In genomic region chr12:63862187-63863107, GRCh38 we compare ENCODE assay signal across 10 cellular contexts. TPM values are rescaled to one million over a fixed set of nuclear protein-coding genes. Genes with fewer than 3 reads are reported as not detected.
DNase-seq lines count a peak whose midpoint lies in the region; FAIRE-seq and TF ChIP-seq lines count a peak whose summit lies in the region.
"Had no signal": no experiment of that assay in that cellular context is flagged by ENCODE, and none has a peak within 500 bp of the region (broad histone marks: within the 10 kb centered on the region; RNA-seq: fewer than 3 reads in every experiment).

No MANE protein-coding gene starts in this region.

- H3K23ac ChIP-seq in H1 (ENCODE audit: insufficient read length) = no peak overlapping the region

- intact Hi-C loops in ovary (cut with DNase I) = no loop called here

- H3K4me3 ChIP-seq in MG63 = no peak overlapping the region
- H3K4me3 ChIP-seq in H1 (ENCODE audit: extremely low read depth in 1 of 4, insufficient read depth in 2 of 4, low read depth in 3 of 4, low read length in 4 of 4) = no peak overlapping the region
- H3K4me3 ChIP-seq in ovary = no peak overlapping the region
- H3K4me3 ChIP-seq: BLaER1 treated with 17β-estradiol and CSF1 and Interleukin-3, amounts not matched to agents 10 nM and 100 nM had no signal

- CTCF ChIA-PET in H1 (lab: Charles Lee; ENCODE audit: partially characterized antibody) = no interaction called here

- TF ChIP-seq CTCF in H1 (IDR thresholded peaks at IDR 0.05; ENCODE audit: control extremely low read depth in 1 of 3, insufficient read depth in 1 of 3, low read depth in 1 of 3, low read length in 3 of 3) = no peak
- no peak for TF ChIP-seq CTCF in ovary (IDR thresholded peaks at IDR 0.05)

- H4K5ac ChIP-seq in H1 (ENCODE audit: insufficient read length, low read depth, low read length) = no peak overlapping the region

- WGBS in H1 (ENCODE audit: extremely low coverage in 1 of 2, insufficient coverage in 1 of 2, insufficient read length in 1 of 2, insufficient replicate concordance in 2 of 2, low coverage in 1 of 2, low lambda C conversion rate in 2 of 2, missing lambda C conversion rate in 1 of 2), 2 experiments = 73% methylated on average over 7 of the region's 7 CpGs; no CpG with 5 or more reads in 1 of the 2 experiments
- 77 to 85% (median 83%) methylated on average over 7 of the region's 7 CpGs for WGBS in ovary, 3 donors

- H3K4me1 ChIP-seq in H1 (replicated peaks in 1 of 4; ENCODE audit: control insufficient read depth in 3 of 4, insufficient read depth in 4 of 4, low read length in 3 of 4) (peaks cover 1 to 16% (median 10%) of the 10 kb centered on the region in 4 experiments; a peak in 5 of 7 replicates), ovary (ENCODE audit: insufficient read depth) (peaks cover 3% of the 10 kb centered on the region)
- H3K4me1 ChIP-seq: BLaER1 treated with 17β-estradiol and CSF1 and Interleukin-3, amounts not matched to agents 10 nM and 100 nM had no signal

- TF ChIP-seq EP300 in H1 (IDR thresholded peaks at IDR 0.05; ENCODE audit: borderline replicate concordance in 1 of 2, low read depth in 2 of 2, low read length in 2 of 2) = no peak
- TF ChIP-seq EP300 in ovary (IDR thresholded peaks at IDR 0.05) = no peak

- FAIRE-seq in H1 (lab: Jason Lieb, UNC) = peak; percentile 32

- no peak overlapping the region for H3K18ac ChIP-seq in H1 (ENCODE audit: extremely low read depth, low read length)

- no peak overlapping the region for H2BK12ac ChIP-seq in H1 (ENCODE audit: low read depth, low read length)

- peak; percentile 21 for DNase-seq in AG08396 (ENCODE audit: low spot score)
- DNase-seq in MG63 = peak; percentile 63
- no peak for DNase-seq in H1 (ENCODE audit: low read depth in 1 of 2, low spot score in 2 of 2)
- DNase-seq in mucosa of gallbladder (ENCODE audit: low spot score) = peak; percentile 89
- DNase-seq in stimulated activated CD4-positive, alpha-beta T cell treated with anti-CD3 and anti-CD28 coated beads, Interleukin-1b, Interleukin-23, amount 100 ng/mL, for 48 hours = no peak
- no peak for DNase-seq in COLO829 (ENCODE audit: low spot score)
- no peak for DNase-seq in SKM-1 treated with dmso at 0.1 percent for 144 hours (lab: John Stamatoyannopoulos, UW; ENCODE audit: unreplicated experiment)
- no peak for DNase-seq in ovary
- DNase-seq: activated naive CD4-positive, alpha-beta T cell had no signal

- H3K36me3 ChIP-seq in MG63 (0 out of 2 replicates have a peak, but pooled peaks cover 2% of the 10 kb centered on the region), H1 (ENCODE audit: control insufficient read depth in 2 of 4, insufficient read depth in 4 of 4, low read length in 3 of 4) (no peaks in the 10 kb centered on the region), ovary (no peaks in the 10 kb centered on the region)
- H3K36me3 ChIP-seq: BLaER1 treated with 17β-estradiol and CSF1 and Interleukin-3, amounts not matched to agents 10 nM and 100 nM had no signal

- no peak overlapping the region for H4K91ac ChIP-seq in H1 (replicated peaks; ENCODE audit: insufficient read length, low read length)

- no peak overlapping the region for H2BK15ac ChIP-seq in H1 (ENCODE audit: low read length)

- no peaks in the 10 kb centered on the region for H4K20me1 ChIP-seq in H1 (replicated peaks in 1 of 2; ENCODE audit: control insufficient read depth in 1 of 2, insufficient read depth in 2 of 2, low read length in 2 of 2)
- H4K20me1 ChIP-seq: BLaER1 treated with 17β-estradiol and CSF1 and Interleukin-3, amounts not matched to agents 10 nM and 100 nM had no signal

- H2BK20ac ChIP-seq in H1 (ENCODE audit: low read length) = no peak overlapping the region

- H3K9ac ChIP-seq in H1 (replicated peaks in 1 of 4; ENCODE audit: extremely low read depth in 1 of 4, low read depth in 3 of 4, low read length in 3 of 4) = no peak overlapping the region
- H3K9ac ChIP-seq: BLaER1 treated with 17β-estradiol and CSF1 and Interleukin-3, amounts not matched to agents 10 nM and 100 nM had no signal

- POLR2A ChIA-PET in H1 (lab: Charles Lee; ENCODE audit: partially characterized antibody) = interaction anchor here (1.2 kb wide), 1 partner anchor 9 kb away, joined by 4 read pairs; no protein-coding TSS in a partner anchor

- no peak for TF ChIP-seq RAD21 in H1 (IDR thresholded peaks at IDR 0.05 in 1 of 2, conservative IDR thresholded peaks at IDR 0.05 in 1 of 2; ENCODE audit: low read depth in 2 of 2, low read length in 2 of 2)

- H3K27ac ChIP-seq in H1 (ENCODE audit: low read depth, low read length) = no peak overlapping the region
- no peak overlapping the region for H3K27ac ChIP-seq in ovary
- H3K27ac ChIP-seq: BLaER1 treated with 17β-estradiol and CSF1 and Interleukin-3, amounts not matched to agents 10 nM and 100 nM had no signal

- no peaks in the 10 kb centered on the region for H3K79me1 ChIP-seq in H1 (ENCODE audit: low read depth, low read length)

- no peaks in the 10 kb centered on the region; the same call in 1 of the 2 replicates for H3K23me2 ChIP-seq in H1 (ENCODE audit: low read depth, low read length)

- no peak overlapping the region for H2AK5ac ChIP-seq in H1 (ENCODE audit: low read depth, low read length)

- no peak overlapping the region for H3K4ac ChIP-seq in H1 (replicated peaks; ENCODE audit: insufficient read length, low read depth, low read length)

- no peak overlapping the region for H3K56ac ChIP-seq in H1 (replicated peaks; ENCODE audit: insufficient read length, low read depth, low read length)

- H4K8ac ChIP-seq in H1 (ENCODE audit: extremely low read depth, insufficient read depth, low read length) = no peak overlapping the region

- TF ChIP-seq POLR2A in H1 (IDR thresholded peaks at IDR 0.05; ENCODE audit: control extremely low read depth in 1 of 2, low read depth in 2 of 2, low read length in 2 of 2) (no peak), ovary (IDR thresholded peaks at IDR 0.05) (no peak)

- no peak overlapping the region for H2BK5ac ChIP-seq in H1 (ENCODE audit: low read depth, low read length)

- no peak overlapping the region for H2AFZ ChIP-seq in H1 (ENCODE audit: low read length)

- H3K79me2 ChIP-seq in H1 (ENCODE audit: control insufficient read depth in 1 of 2, insufficient read depth in 2 of 2, low read length in 2 of 2) = no peaks in the 10 kb centered on the region; a peak in 1 of 4 replicates

- no peak overlapping the region for H2BK120ac ChIP-seq in H1 (replicated peaks; ENCODE audit: low read depth, low read length)

- H3K9me3 ChIP-seq in MG63 (no peaks in the 10 kb centered on the region), H1 (ENCODE audit: insufficient read depth in 2 of 2, low read depth in 1 of 2, low read length in 1 of 2) (no peaks in the 10 kb centered on the region), ovary (no peaks in the 10 kb centered on the region)
- H3K9me3 ChIP-seq: BLaER1 treated with 17β-estradiol and CSF1 and Interleukin-3, amounts not matched to agents 10 nM and 100 nM had no signal

- H3K27me3 ChIP-seq in MG63 = no peaks in the 10 kb centered on the region
- no peaks in the 10 kb centered on the region for H3K27me3 ChIP-seq in H1 (replicated peaks in 1 of 4; ENCODE audit: control insufficient read depth in 3 of 4, extremely low read depth in 1 of 4, insufficient read depth in 3 of 4, low read length in 3 of 4)
- no peaks in the 10 kb centered on the region for H3K27me3 ChIP-seq in ovary
- H3K27me3 ChIP-seq: BLaER1 treated with 17β-estradiol and CSF1 and Interleukin-3, amounts not matched to agents 10 nM and 100 nM had no signal

- peak overlapping the region in 1 of 2 experiments; percentile 34; a peak in 1 of 4 replicates for H3K4me2 ChIP-seq in H1 (ENCODE audit: insufficient read depth in 1 of 2, low read depth in 2 of 2, low read length in 2 of 2)
- H3K4me2 ChIP-seq: BLaER1 treated with 17β-estradiol and CSF1 and Interleukin-3, amounts not matched to agents 10 nM and 100 nM had no signal

- H3K14ac ChIP-seq in H1 (ENCODE audit: insufficient read length) = no peak overlapping the region

TF ChIP-seq in H1, 55 proteins besides CTCF, POLR2A, EP300 and RAD21 (continues in another document):
- no peak for TF ChIP-seq CBX5 (IDR thresholded peaks at IDR 0.05; ENCODE audit: low read depth, low read length)
- TF ChIP-seq SIRT6 (IDR thresholded peaks at IDR 0.05; ENCODE audit: low read length) = no peak
- no peak for TF ChIP-seq BRCA1 (IDR thresholded peaks at IDR 0.05; ENCODE audit: low read depth, low read length)
- TF ChIP-seq MAX (IDR thresholded peaks at IDR 0.05) = no peak
- no peak for TF ChIP-seq RNF2 (IDR thresholded peaks at IDR 0.05; ENCODE audit: borderline replicate concordance, low read depth, low read length, missing control alignments, poor library complexity, severe bottlenecking)
- TF ChIP-seq EGR1 (IDR thresholded peaks at IDR 0.05; ENCODE audit: borderline replicate concordance, low read depth, low read length) = no peak
- TF ChIP-seq TCF12 (IDR thresholded peaks at IDR 0.05; ENCODE audit: low read depth, low read length) = no peak
- no peak for TF ChIP-seq SIN3A (conservative IDR thresholded peaks at IDR 0.05 in 1 of 2, IDR thresholded peaks at IDR 0.05 in 1 of 2; ENCODE audit: low read depth in 1 of 2, low read length in 2 of 2)

RNA-seq across cellular contexts. Expression of gene SRGAP1, which starts 17.9 kb away (rescaled TPM):
- 0.81 and 0.99 TPM in 2 replicates for total RNA-seq in MG63 (2014; rRNA removed; shearing (Covaris generic); ENCODE audit: low replicate concordance)
- total RNA-seq in H1 (2021; fragmentation: NEBNext Ultra II Directional; extraction: Animal tissue kit (Norgen Biotek cat#: 25700)) = 5.5 and 7.3 TPM in 2 replicates
- polyA plus RNA-seq in H1 (2011; rRNA removed) (2.5 and 3.2 TPM in 2 replicates), ovary (1 to 10 TPM; 2.8 to 7.8 TPM)
- 2.2 TPM for polyA plus RNA-seq in H1 (2011; cell fraction: cytosol; rRNA removed)
- 7.3 TPM for polyA plus RNA-seq in H1 (2011; cell fraction: nucleus; rRNA removed)
- polyA plus RNA-seq in H1 (2012, experiment 1 of 2) = 3.1 to 3.7 TPM (median 3.5 TPM) in 4 replicates
- 0.25 TPM for polyA plus RNA-seq in H1 (2012, experiment 2 of 2)
- polyA plus RNA-seq in H1 (2013, experiment 1 of 2) = 5.0 TPM
- 4.6 TPM for polyA plus RNA-seq in H1 (2013, experiment 2 of 2)
- polyA minus RNA-seq in H1 (2011; rRNA and poly(A)+ RNA removed) = 10.0 and 14.0 TPM in 2 replicates
- 5.7 TPM for polyA minus RNA-seq in H1 (2011; cell fraction: cytosol; rRNA and poly(A)+ RNA removed)
- 19.5 TPM for polyA minus RNA-seq in H1 (2011; cell fraction: nucleus; rRNA and poly(A)+ RNA removed)
- total RNA-seq in mucosa of gallbladder (13.5 TPM), ovary (10 to 100 TPM in 4 of 7 donors, 1 to 10 TPM in 3; 5.7 to 17.9 (median 12.6) TPM)

Comparison
In these comparisons a context has a peak if more than half of its experiments do, and no peak if none do; other contexts are left out.
1. DNase-seq: peak in AG08396 (single experiment), MG63 (single experiment) and mucosa of gallbladder (single experiment); none in H1 (0 of 2), stimulated activated CD4-positive, alpha-beta T cell treated with anti-CD3 and anti-CD28 coated beads, Interleukin-1b, Interleukin-23, amount 100 ng/mL, for 48 hours (single experiment), COLO829 (single experiment), SKM-1 treated with dmso at 0.1 percent for 144 hours (single experiment) and ovary (0 of 5).